ENCODE assay signal across 1 cellular context in the genomic region with DNA sequence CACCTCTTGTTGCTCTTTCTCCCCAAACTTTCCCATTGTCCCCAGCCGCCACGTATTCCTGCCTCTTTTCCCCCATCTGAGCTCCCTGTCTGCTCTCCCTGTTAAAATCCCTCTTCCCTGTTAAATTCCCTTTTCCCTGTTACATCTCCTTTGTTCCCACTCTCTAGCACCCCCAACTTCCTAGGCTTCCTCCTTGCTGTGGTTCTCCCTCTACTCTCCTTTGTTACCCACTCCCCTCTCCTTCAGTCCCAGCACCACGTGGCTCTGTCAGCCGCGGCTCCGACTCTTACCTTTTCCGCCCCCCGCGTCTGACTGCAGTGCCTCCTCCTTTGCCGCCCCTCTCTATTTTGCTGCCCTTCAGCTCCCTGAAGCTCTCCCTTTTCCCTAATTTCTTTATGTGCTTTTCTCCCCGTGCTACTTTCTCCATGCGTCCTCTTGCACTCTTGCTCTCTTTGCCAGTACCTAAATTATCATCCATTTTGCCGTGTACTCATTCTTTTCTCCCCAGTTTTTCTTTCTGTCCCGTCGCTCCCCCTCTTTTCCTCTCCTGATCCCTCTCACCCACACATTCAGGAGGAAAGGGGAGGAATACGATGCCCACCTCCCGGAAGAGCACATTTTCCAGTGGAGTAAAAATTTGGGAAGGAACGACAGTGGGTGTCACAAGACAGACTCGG.
A peak's percentile ranks its signal among the peaks of the same experiment; 100 is the strongest.
TF ChIP-seq lines count a peak whose summit lies in the region.

No MANE protein-coding gene starts in this region.

TF ChIP-seq in H1, 55 proteins besides CTCF, POLR2A, EP300 and RAD21:
- TF ChIP-seq JUND (IDR thresholded peaks at IDR 0.05; ENCODE audit: low read length) (no peak), ZNF274 (IDR thresholded peaks at IDR 0.05; ENCODE audit: borderline replicate concordance, extremely low read depth, low read length) (no peak), MAFK (IDR thresholded peaks at IDR 0.05; ENCODE audit: low read depth, low read length) (no peak), KDM4A (IDR thresholded peaks at IDR 0.05; ENCODE audit: low read depth, low read length, severe bottlenecking) (peak; percentile 3), BACH1 (IDR thresholded peaks at IDR 0.05; ENCODE audit: low read length) (no peak), NRF1 (IDR thresholded peaks at IDR 0.05; ENCODE audit: low read depth, low read length) (no peak), EZH2 (IDR thresholded peaks at IDR 0.05; ENCODE audit: low read depth, low read length, severe bottlenecking) (no peak), RFX5 (IDR thresholded peaks at IDR 0.05; ENCODE audit: borderline replicate concordance, low read depth, low read length) (no peak), POLR2AphosphoS5 (IDR thresholded peaks at IDR 0.05; ENCODE audit: low read depth, low read length) (peak; percentile 68), SIX5 (IDR thresholded peaks at IDR 0.05; ENCODE audit: low read depth, low read length) (no peak), HDAC6 (IDR thresholded peaks at IDR 0.05; ENCODE audit: low read depth, low read length) (no peak), SP1 (IDR thresholded peaks at IDR 0.05; ENCODE audit: low read depth, low read length) (no peak), RXRA (IDR thresholded peaks at IDR 0.05; ENCODE audit: insufficient read depth, low read depth, low read length) (no peak), NANOG (IDR thresholded peaks at IDR 0.05; ENCODE audit: insufficient read depth, low read depth, low read length, poor library complexity, severe bottlenecking) (no peak), PHF8 (conservative IDR thresholded peaks at IDR 0.05; ENCODE audit: low read depth, low read length) (no peak; the same call in 1 of the 2 replicates), TAF7 (optimal IDR thresholded peaks at IDR 0.05; ENCODE audit: borderline replicate concordance, low read depth, low read length) (no peak), SRF (IDR thresholded peaks at IDR 0.05; ENCODE audit: low read depth, low read length) (no peak), EGR1 (IDR thresholded peaks at IDR 0.05; ENCODE audit: borderline replicate concordance, low read depth, low read length) (no peak), YY1 (IDR thresholded peaks at IDR 0.05; ENCODE audit: low read depth, low read length) (no peak), CHD1 (IDR thresholded peaks at IDR 0.05; ENCODE audit: low read depth, low read length) (no peak), SIRT6 (IDR thresholded peaks at IDR 0.05; ENCODE audit: low read length) (no peak), POU5F1 (IDR thresholded peaks at IDR 0.05; ENCODE audit: low read depth, low read length) (no peak), CTBP2 (IDR thresholded peaks at IDR 0.05; ENCODE audit: borderline replicate concordance, insufficient read depth, insufficient read length, low read length) (no peak), TEAD4 (IDR thresholded peaks at IDR 0.05; ENCODE audit: low read depth, low read length) (no peak), CEBPB (IDR thresholded peaks at IDR 0.05; ENCODE audit: low read depth, low read length) (no peak), SIN3A (conservative IDR thresholded peaks at IDR 0.05 in 1 of 2, IDR thresholded peaks at IDR 0.05 in 1 of 2; ENCODE audit: low read depth in 1 of 2, low read length in 2 of 2) (peak in 1 of 2 experiments; percentile 87; a peak in 1 of 4 replicates), CHD2 (IDR thresholded peaks at IDR 0.05; ENCODE audit: low read length) (no peak), BRCA1 (IDR thresholded peaks at IDR 0.05; ENCODE audit: low read depth, low read length) (no peak), GTF2F1 (IDR thresholded peaks at IDR 0.05; ENCODE audit: borderline replicate concordance, low read depth, low read length) (no peak), SAP30 (IDR thresholded peaks at IDR 0.05; ENCODE audit: insufficient read depth, insufficient replicate concordance, low read length) (peak; percentile 53), TCF12 (IDR thresholded peaks at IDR 0.05; ENCODE audit: low read depth, low read length) (no peak), ASH2L (IDR thresholded peaks at IDR 0.05; ENCODE audit: low read length) (peak; percentile 18), TAF1 (IDR thresholded peaks at IDR 0.05; ENCODE audit: low read depth, low read length) (peak; percentile 62; the same call in 1 of the 2 replicates), SP2 (IDR thresholded peaks at IDR 0.05; ENCODE audit: low read length) (no peak)
- TF ChIP-seq, protein P1, sequence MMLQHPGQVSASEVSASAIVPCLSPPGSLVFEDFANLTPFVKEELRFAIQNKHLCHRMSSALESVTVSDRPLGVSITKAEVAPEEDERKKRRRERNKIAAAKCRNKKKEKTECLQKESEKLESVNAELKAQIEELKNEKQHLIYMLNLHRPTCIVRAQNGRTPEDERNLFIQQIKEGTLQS (IDR thresholded peaks at IDR 0.05; ENCODE audit: insufficient read depth, low read depth, low read length): no peak
- TF ChIP-seq, protein P2, sequence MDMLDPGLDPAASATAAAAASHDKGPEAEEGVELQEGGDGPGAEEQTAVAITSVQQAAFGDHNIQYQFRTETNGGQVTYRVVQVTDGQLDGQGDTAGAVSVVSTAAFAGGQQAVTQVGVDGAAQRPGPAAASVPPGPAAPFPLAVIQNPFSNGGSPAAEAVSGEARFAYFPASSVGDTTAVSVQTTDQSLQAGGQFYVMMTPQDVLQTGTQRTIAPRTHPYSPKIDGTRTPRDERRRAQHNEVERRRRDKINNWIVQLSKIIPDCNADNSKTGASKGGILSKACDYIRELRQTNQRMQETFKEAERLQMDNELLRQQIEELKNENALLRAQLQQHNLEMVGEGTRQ (IDR thresholded peaks at IDR 0.05; ENCODE audit: low read length): peak; percentile 30; the same call in 1 of the 2 replicates
- TF ChIP-seq, protein P3, sequence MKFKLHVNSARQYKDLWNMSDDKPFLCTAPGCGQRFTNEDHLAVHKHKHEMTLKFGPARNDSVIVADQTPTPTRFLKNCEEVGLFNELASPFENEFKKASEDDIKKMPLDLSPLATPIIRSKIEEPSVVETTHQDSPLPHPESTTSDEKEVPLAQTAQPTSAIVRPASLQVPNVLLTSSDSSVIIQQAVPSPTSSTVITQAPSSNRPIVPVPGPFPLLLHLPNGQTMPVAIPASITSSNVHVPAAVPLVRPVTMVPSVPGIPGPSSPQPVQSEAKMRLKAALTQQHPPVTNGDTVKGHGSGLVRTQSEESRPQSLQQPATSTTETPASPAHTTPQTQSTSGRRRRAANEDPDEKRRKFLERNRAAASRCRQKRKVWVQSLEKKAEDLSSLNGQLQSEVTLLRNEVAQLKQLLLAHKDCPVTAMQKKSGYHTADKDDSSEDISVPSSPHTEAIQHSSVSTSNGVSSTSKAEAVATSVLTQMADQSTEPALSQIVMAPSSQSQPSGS (IDR thresholded peaks at IDR 0.05; ENCODE audit: low read length): no peak
- TF ChIP-seq, protein P4, sequence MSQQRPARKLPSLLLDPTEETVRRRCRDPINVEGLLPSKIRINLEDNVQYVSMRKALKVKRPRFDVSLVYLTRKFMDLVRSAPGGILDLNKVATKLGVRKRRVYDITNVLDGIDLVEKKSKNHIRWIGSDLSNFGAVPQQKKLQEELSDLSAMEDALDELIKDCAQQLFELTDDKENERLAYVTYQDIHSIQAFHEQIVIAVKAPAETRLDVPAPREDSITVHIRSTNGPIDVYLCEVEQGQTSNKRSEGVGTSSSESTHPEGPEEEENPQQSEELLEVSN (IDR thresholded peaks at IDR 0.05): no peak
- TF ChIP-seq, protein P5, sequence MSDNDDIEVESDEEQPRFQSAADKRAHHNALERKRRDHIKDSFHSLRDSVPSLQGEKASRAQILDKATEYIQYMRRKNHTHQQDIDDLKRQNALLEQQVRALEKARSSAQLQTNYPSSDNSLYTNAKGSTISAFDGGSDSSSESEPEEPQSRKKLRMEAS (IDR thresholded peaks at IDR 0.05): peak; percentile 97
